In the genomic region with DNA sequence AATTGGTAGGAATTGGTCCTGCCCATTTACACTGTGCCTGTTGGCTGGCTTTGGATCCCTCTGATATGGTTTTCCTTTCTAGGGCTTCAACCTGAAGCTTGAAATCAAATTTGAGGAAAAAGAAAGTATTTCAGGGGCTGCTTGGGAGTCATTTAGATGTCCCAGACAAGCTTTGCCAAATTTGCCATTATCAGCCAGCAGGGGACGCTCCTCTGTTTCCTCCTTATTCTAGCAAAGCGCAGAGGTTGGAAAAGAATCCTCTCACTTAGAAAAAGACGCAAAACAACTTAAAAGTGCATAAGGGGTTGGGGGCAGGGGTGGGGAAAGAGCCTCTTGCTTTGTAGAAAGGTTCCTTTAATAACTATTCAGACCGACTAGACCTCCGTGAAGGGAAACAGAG, we compare ENCODE assay signal across 17 cellular contexts.
DNase-seq lines count a peak whose midpoint lies in the region; ATAC-seq, FAIRE-seq and TF ChIP-seq lines count a peak whose summit lies in the region.
"Had no signal": no experiment of that assay in that cellular context is flagged by ENCODE, and none has a peak within 500 bp of the region (broad histone marks: within the 10 kb centered on the region; RNA-seq: fewer than 3 reads in every experiment).

No MANE protein-coding gene starts in this region.

- TF ChIP-seq RAD21 in A549 (conservative IDR thresholded peaks at IDR 0.05 in 1 of 2, IDR thresholded peaks at IDR 0.05 in 1 of 2), result 0 out of 5 replicates have a peak, but pooled peaks of 1 of the 2 experiments have one; percentile 17

- TF ChIP-seq CTCF in A549 (IDR thresholded peaks at IDR 0.05) (peak; percentile 15; the same call in 2 of the 3 replicates), GM12875 (IDR thresholded peaks at IDR 0.05; ENCODE audit: borderline replicate concordance, insufficient read depth, low read depth, low read length) (peak; percentile 64), endothelial cell (IDR thresholded peaks at IDR 0.05; ENCODE audit: unreplicated experiment) (peak; percentile 50), left lung (IDR thresholded peaks at IDR 0.05) (no peak)

- CTCF ChIA-PET in A549 (lab: Yijun Ruan, JAX), result no interaction called here

- no peak for TF ChIP-seq EP300 in A549 (IDR thresholded peaks at IDR 0.05)

- ATAC-seq in A549 (no peak), GM21423 (IDR thresholded peaks at IDR 0.05; ENCODE audit: unreplicated experiment) (no peak), left lung (no peak)
- ATAC-seq: activated CD8-positive, alpha-beta memory T cell treated with anti-CD3 and anti-CD28 coated beads, Interleukin-2, amount 10 ng/mL, durations not matched to agents 7 days and 5 days; psoas muscle had no signal

- H3K4me3 Mint-ChIP-seq in endothelial cell (ENCODE audit: unreplicated experiment), result no peak overlapping the region
- H3K4me3 Mint-ChIP-seq: activated CD8-positive, alpha-beta memory T cell treated with anti-CD3 and anti-CD28 coated beads, Interleukin-2, amount 10 ng/mL, durations not matched to agents 7 days and 5 days; activated naive CD8-positive, alpha-beta T cell had no signal

- H3K4me2 ChIP-seq in A549, result 0 out of 3 replicates have a peak overlapping the region, but pooled peaks have one; percentile 14

- intact Hi-C loops in left lung (cut with DNase I), result no loop called here

- no peaks in the 10 kb centered on the region for H3K36me3 Mint-ChIP-seq in endothelial cell (ENCODE audit: low read depth, unreplicated experiment)
- H3K36me3 Mint-ChIP-seq: activated CD8-positive, alpha-beta memory T cell treated with anti-CD3 and anti-CD28 coated beads, Interleukin-2, amount 10 ng/mL, durations not matched to agents 7 days and 5 days; activated naive CD8-positive, alpha-beta T cell had no signal

- no peaks in the 10 kb centered on the region for H3K9me3 ChIP-seq in A549
- peaks cover 0 to 16% of the 10 kb centered on the region in 2 donors for H3K9me3 ChIP-seq in left lung
- H3K9me3 ChIP-seq: psoas muscle had no signal

- no peak for FAIRE-seq in A549 (lab: Jason Lieb, UNC)
- FAIRE-seq: urothelium cell line had no signal

- TF ChIP-seq POLR2A in A549 (IDR thresholded peaks at IDR 0.05; ENCODE audit: low read length), result no peak

- no peaks in the 10 kb centered on the region for H3K27me3 Mint-ChIP-seq in endothelial cell (ENCODE audit: unreplicated experiment)
- H3K27me3 Mint-ChIP-seq: activated CD8-positive, alpha-beta memory T cell treated with anti-CD3 and anti-CD28 coated beads, Interleukin-2, amount 10 ng/mL, durations not matched to agents 7 days and 5 days; activated naive CD8-positive, alpha-beta T cell had no signal

- POLR2A ChIA-PET in A549 (lab: Yijun Ruan, JAX), result no interaction called here

- peak in 1 of 2 experiments; percentile 7 for DNase-seq in A549 (ENCODE audit: low read depth in 1 of 2, low spot score in 1 of 2)
- DNase-seq in NCI-H69 (lab: John Stamatoyannopoulos, UW), result peak; percentile 11
- DNase-seq in endothelial cell (ENCODE audit: low spot score), result no peak
- no peak for DNase-seq in AG08396 (ENCODE audit: low spot score)
- DNase-seq in activated CD4-positive, CD25-positive, alpha-beta regulatory T cell (lab: John Stamatoyannopoulos, UW), result no peak
- DNase-seq in left lung, result no peak
- DNase-seq: activated CD8-positive, alpha-beta memory T cell treated with anti-CD3 and anti-CD28 coated beads, Interleukin-2, amount 10 ng/mL, durations not matched to agents 7 days and 5 days; EL; midbrain; NCI-H1092; NCI-H226; psoas muscle; stimulated activated CD4-positive, alpha-beta T cell treated with anti-CD3 and anti-CD28 coated beads, Interleukin-1b, Interleukin-23, amount 100 ng/mL, for 48 hours had no signal

- no peaks in the 10 kb centered on the region for H3K27me3 ChIP-seq in left lung

- H3K4me1 ChIP-seq in A549, result no peaks in the 10 kb centered on the region
- no peaks in the 10 kb centered on the region for H3K4me1 ChIP-seq in left lung
- H3K4me1 ChIP-seq: psoas muscle had no signal

- H3K27ac ChIP-seq in A549, result no peak overlapping the region
- no peak overlapping the region for H3K27ac ChIP-seq in left lung
- H3K27ac ChIP-seq: psoas muscle had no signal

- H3K27ac Mint-ChIP-seq in endothelial cell (ENCODE audit: unreplicated experiment), result no peak overlapping the region
- H3K27ac Mint-ChIP-seq: activated CD8-positive, alpha-beta memory T cell treated with anti-CD3 and anti-CD28 coated beads, Interleukin-2, amount 10 ng/mL, durations not matched to agents 7 days and 5 days; activated naive CD8-positive, alpha-beta T cell had no signal

- H3K9me3 Mint-ChIP-seq in endothelial cell (ENCODE audit: unreplicated experiment), result no peaks in the 10 kb centered on the region

- H3K4me3 ChIP-seq in A549 (no peak overlapping the region), GM12875 (ENCODE audit: low read depth, low read length) (no peak overlapping the region), left lung (no peak overlapping the region)
- H3K4me3 ChIP-seq: psoas muscle had no signal

- WGBS in A549 (ENCODE audit: missing lambda C conversion rate), result 12% methylated on average over 5 of the region's 5 CpGs

- H3K36me3 ChIP-seq in left lung, result no peaks in the 10 kb centered on the region

- H3K4me1 Mint-ChIP-seq in endothelial cell (ENCODE audit: unreplicated experiment), result no peaks in the 10 kb centered on the region
- H3K4me1 Mint-ChIP-seq: activated CD8-positive, alpha-beta memory T cell treated with anti-CD3 and anti-CD28 coated beads, Interleukin-2, amount 10 ng/mL, durations not matched to agents 7 days and 5 days had no signal

TF ChIP-seq in A549, 52 proteins besides CTCF, POLR2A, EP300 and RAD21:
- TF ChIP-seq, protein P1, sequence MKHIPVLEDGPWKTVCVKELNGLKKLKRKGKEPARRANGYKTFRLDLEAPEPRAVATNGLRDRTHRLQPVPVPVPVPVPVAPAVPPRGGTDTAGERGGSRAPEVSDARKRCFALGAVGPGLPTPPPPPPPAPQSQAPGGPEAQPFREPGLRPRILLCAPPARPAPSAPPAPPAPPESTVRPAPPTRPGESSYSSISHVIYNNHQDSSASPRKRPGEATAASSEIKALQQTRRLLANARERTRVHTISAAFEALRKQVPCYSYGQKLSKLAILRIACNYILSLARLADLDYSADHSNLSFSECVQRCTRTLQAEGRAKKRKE (CRISPR knock-in tag; IDR thresholded peaks at IDR 0.05; ENCODE audit: low read depth), result no peak
- TF ChIP-seq EHMT2 (IDR thresholded peaks at IDR 0.05; ENCODE audit: low read depth) (no peak), FOSL2 (IDR thresholded peaks at IDR 0.05) (no peak), FOSL2 (CRISPR knock-in tag; IDR thresholded peaks at IDR 0.05) (no peak), CHD2 (IDR thresholded peaks at IDR 0.05; ENCODE audit: low read length, partially characterized antibody) (no peak), TFCP2L1 (CRISPR knock-in tag; IDR thresholded peaks at IDR 0.05) (no peak), ESRRA (IDR thresholded peaks at IDR 0.05; ENCODE audit: borderline replicate concordance, low read length) (no peak), HOXA7 (CRISPR knock-in tag; IDR thresholded peaks at IDR 0.05) (no peak)

Comparison
In these comparisons a context has a peak if more than half of its experiments do, and no peak if none do; other contexts are left out.
1. CTCF ChIP-seq: peak in A549 (single experiment), GM12875 (single experiment) and endothelial cell (single experiment); none in left lung (0 of 2).